Comparison of ENCODE assay signal across 1 cellular context in genomic region chr5:179285236-179285635, GRCh38.
TF ChIP-seq lines count a peak whose summit lies in the region.

No MANE protein-coding gene starts in this region.

TF ChIP-seq in IMR-90, 13 proteins besides CTCF, POLR2A, EP300 and RAD21:
- TF ChIP-seq MAZ (IDR thresholded peaks at IDR 0.05; ENCODE audit: borderline replicate concordance, low read depth, low read length), result no peak
- TF ChIP-seq RCOR1 (IDR thresholded peaks at IDR 0.05; ENCODE audit: insufficient replicate concordance, low read length), result no peak
- no peak for TF ChIP-seq SMC3 (IDR thresholded peaks at IDR 0.05; ENCODE audit: low read depth, low read length)
- no peak for TF ChIP-seq CEBPB (IDR thresholded peaks at IDR 0.05; ENCODE audit: low read depth, low read length)
- TF ChIP-seq ELK1 (IDR thresholded peaks at IDR 0.05; ENCODE audit: borderline replicate concordance, low read depth, low read length), result no peak
- TF ChIP-seq CHD1 (IDR thresholded peaks at IDR 0.05; ENCODE audit: low read depth, low read length), result no peak
- no peak for TF ChIP-seq FOS (IDR thresholded peaks at IDR 0.05; ENCODE audit: low read depth, low read length)
- no peak for TF ChIP-seq MAFK (IDR thresholded peaks at IDR 0.05; ENCODE audit: low read depth, low read length)
- TF ChIP-seq, protein P1, sequence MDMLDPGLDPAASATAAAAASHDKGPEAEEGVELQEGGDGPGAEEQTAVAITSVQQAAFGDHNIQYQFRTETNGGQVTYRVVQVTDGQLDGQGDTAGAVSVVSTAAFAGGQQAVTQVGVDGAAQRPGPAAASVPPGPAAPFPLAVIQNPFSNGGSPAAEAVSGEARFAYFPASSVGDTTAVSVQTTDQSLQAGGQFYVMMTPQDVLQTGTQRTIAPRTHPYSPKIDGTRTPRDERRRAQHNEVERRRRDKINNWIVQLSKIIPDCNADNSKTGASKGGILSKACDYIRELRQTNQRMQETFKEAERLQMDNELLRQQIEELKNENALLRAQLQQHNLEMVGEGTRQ (IDR thresholded peaks at IDR 0.05; ENCODE audit: low read depth, low read length), result no peak
- no peak for TF ChIP-seq RFX5 (IDR thresholded peaks at IDR 0.05; ENCODE audit: low read depth, low read length)
- TF ChIP-seq MXI1 (IDR thresholded peaks at IDR 0.05; ENCODE audit: borderline replicate concordance, low read depth, low read length), result no peak
- TF ChIP-seq NFE2L2 (IDR thresholded peaks at IDR 0.05; ENCODE audit: low read depth, low read length), result no peak
- TF ChIP-seq BHLHE40 (IDR thresholded peaks at IDR 0.05; ENCODE audit: low read depth, low read length), result no peak
